8 cellular contexts compared by ENCODE assay signal in genomic region chr14:58637391-58638230, GRCh38. TPM values are rescaled to one million over a fixed set of nuclear protein-coding genes. Genes with fewer than 3 reads are reported as not detected.
DNase-seq lines count a peak whose midpoint lies in the region; ATAC-seq and TF ChIP-seq lines count a peak whose summit lies in the region.

Gene DACT1 (plus strand): TSS chr14:58637962. CDS start chr14:58638203, 241 bp downstream.

- no peaks in the 10 kb centered on the region for H3K36me3 Mint-ChIP-seq in effector memory CD8-positive, alpha-beta T cell (ENCODE audit: insufficient read depth)

- no peaks in the 10 kb centered on the region for H3K79me2 ChIP-seq in KMS-11 (ENCODE audit: insufficient read depth, low read depth)

- H3K4me2 ChIP-seq in KMS-11: peak within 1 kb of the TSS; percentile 68

- peaks cover 5 to 9% of the 10 kb centered on the region in 2 donors for H3K4me1 Mint-ChIP-seq in effector memory CD8-positive, alpha-beta T cell (ENCODE audit: low read depth in 2 of 2)

- H2AFZ ChIP-seq in KMS-11 (ENCODE audit: low read depth): peak within 1 kb of the TSS; percentile 61

- H3K4me3 Mint-ChIP-seq in effector memory CD8-positive, alpha-beta T cell: peak within 1 kb of the TSS; percentile 83 to 84

- H3K4me1 ChIP-seq in KMS-11 (ENCODE audit: low read depth, poor library complexity, severe bottlenecking) (peaks cover 5% of the 10 kb centered on the region), lung (ENCODE audit: control insufficient read depth in 2 of 2, insufficient read depth in 2 of 2, low read length in 2 of 2) (peaks cover 4 to 6% of the 10 kb centered on the region in 2 donors)

- H4K20me1 ChIP-seq in KMS-11 (ENCODE audit: insufficient read depth): no peaks in the 10 kb centered on the region

- H3K4me3 ChIP-seq in GM06990 (replicated peaks; ENCODE audit: low read depth, low read length) (peak within 1 kb of the TSS; percentile 72), KMS-11 (IDR thresholded peaks at IDR 0.05; ENCODE audit: insufficient read depth, low read depth, low read length) (no peak within 1 kb of the TSS), lung (peak within 1 kb of the TSS; percentile 58)

- H3K9me3 Mint-ChIP-seq in effector memory CD8-positive, alpha-beta T cell: no peaks in the 10 kb centered on the region

- peaks cover 52 to 76% of the 10 kb centered on the region in 2 donors for H3K27me3 Mint-ChIP-seq in effector memory CD8-positive, alpha-beta T cell

- no peak within 1 kb of the TSS for H3K27ac ChIP-seq in KMS-11
- peak within 1 kb of the TSS; percentile 76 to 78 for H3K27ac ChIP-seq in lung (ENCODE audit: low read depth in 1 of 2, low read length in 1 of 2)

- H3K36me3 ChIP-seq in GM06990 (ENCODE audit: control insufficient read depth, insufficient read depth, low read length): no peaks in the 10 kb centered on the region
- H3K36me3 ChIP-seq in KMS-11 (ENCODE audit: insufficient read depth): no peaks in the 10 kb centered on the region
- no peaks in the 10 kb centered on the region for H3K36me3 ChIP-seq in lung (ENCODE audit: control insufficient read depth in 2 of 2, insufficient read depth in 2 of 2, low read length in 2 of 2)

- DNase-seq in GM06990 (ENCODE audit: extremely low read depth, insufficient read length) (peak; percentile 66), lung (ENCODE audit: low spot score) (peak; percentile 38), NCI-H1092 treated with DMSO at 0.1 percent for 48 hours (lab: John Stamatoyannopoulos, UW) (no peak)
- peak; percentile 13 to 22 for DNase-seq in activated CD4-positive, alpha-beta T cell treated with anti-CD3 and anti-CD28 coated beads, Interleukin-2, amount 50 U/mL, for 24 hours (ENCODE audit: low read depth in 1 of 2, low spot score in 1 of 2)
- no peak for DNase-seq in effector memory CD8-positive, alpha-beta T cell
- peak; percentile 14 to 53 (median 43) for DNase-seq in stimulated activated CD4-positive, alpha-beta T cell treated with anti-CD3 and anti-CD28 coated beads, TNF-alpha, amount 100 ng/mL, for 48 hours (ENCODE audit: low read depth in 3 of 3)

- H3K27ac Mint-ChIP-seq in effector memory CD8-positive, alpha-beta T cell: no peak within 1 kb of the TSS

- no peak within 1 kb of the TSS; the same call in 1 of the 2 replicates for H3K9ac ChIP-seq in KMS-11

- WGBS in lung, 2 donors: 1% methylated on average over 63 to 94 of the region's 94 CpGs

- TF ChIP-seq CTCF in GM06990 (IDR thresholded peaks at IDR 0.05; ENCODE audit: insufficient read depth, low read length, poor library complexity, severe bottlenecking): no peak
- no peak for TF ChIP-seq CTCF in KMS-11 (conservative IDR thresholded peaks at IDR 0.05; ENCODE audit: low read depth, low read length)
- TF ChIP-seq CTCF in lung (IDR thresholded peaks at IDR 0.05; ENCODE audit: control extremely low read depth, extremely low read depth): no peak

- ATAC-seq in GM21529 (IDR thresholded peaks at IDR 0.05; ENCODE audit: unreplicated experiment): peak; percentile 43
- ATAC-seq in effector memory CD8-positive, alpha-beta T cell (replicated peaks): peak; percentile 41
- ATAC-seq in lung (ENCODE audit: insufficient read depth, low FRiP score): peak; percentile 64

- H3K9me3 ChIP-seq in lung (ENCODE audit: control insufficient read depth in 2 of 2, insufficient read depth in 1 of 2, low read length in 1 of 2): no peaks in the 10 kb centered on the region

- no peaks in the 10 kb centered on the region for H3K27me3 ChIP-seq in GM06990 (replicated peaks; ENCODE audit: control insufficient read depth, insufficient read depth, low read length)
- no peaks in the 10 kb centered on the region for H3K27me3 ChIP-seq in KMS-11 (ENCODE audit: insufficient read depth, low read depth)
- H3K27me3 ChIP-seq in lung (ENCODE audit: control insufficient read depth, insufficient read depth): no peaks in the 10 kb centered on the region

RNA-seq across cellular contexts. Expression of gene DACT1, which starts in this region (rescaled TPM):
- total RNA-seq in lung: 10 to 100 TPM in 1 of 2 donors, 1 to 10 TPM in 1; 4.5 to 22.4 TPM
- 1 to 10 TPM; 1.7 to 3.4 TPM for polyA plus RNA-seq in lung

Comparison
In these comparisons a context has a peak if more than half of its experiments do, and no peak if none do; other contexts are left out.
1. DNase-seq: peak in GM06990 (single experiment), activated CD4-positive, alpha-beta T cell treated with anti-CD3 and anti-CD28 coated beads, Interleukin-2, amount 50 U/mL, for 24 hours (2 of 2), lung (single experiment) and stimulated activated CD4-positive, alpha-beta T cell treated with anti-CD3 and anti-CD28 coated beads, TNF-alpha, amount 100 ng/mL, for 48 hours (3 of 3); none in effector memory CD8-positive, alpha-beta T cell (0 of 3) and NCI-H1092 treated with DMSO at 0.1 percent for 48 hours (single experiment).
2. Peak in every context shown above with its lines, with median percentiles within 50 percentile points of each other: ATAC-seq.